9 cellular contexts compared by ENCODE assay signal in genomic region chr4:75512336-75513211, GRCh38.
A peak's percentile ranks its signal among the peaks of the same experiment; 100 is the strongest.
DNase-seq lines count a peak whose midpoint lies in the region; ATAC-seq lines count a peak whose summit lies in the region.
"Had no signal": no experiment of that assay in that cellular context is flagged by ENCODE, and none has a peak within 500 bp of the region (broad histone marks: within the 10 kb centered on the region; RNA-seq: fewer than 3 reads in every experiment).

No MANE protein-coding gene starts in this region.

- ATAC-seq in GM21786 (IDR thresholded peaks at IDR 0.05; ENCODE audit: unreplicated experiment) (peak; percentile 13), HG03135 (IDR thresholded peaks at IDR 0.05; ENCODE audit: unreplicated experiment) (no peak), HG03196 (IDR thresholded peaks at IDR 0.05; ENCODE audit: unreplicated experiment) (no peak)
- ATAC-seq: mucosa of descending colon had no signal

- DNase-seq in ACHN, result peak; percentile 70
- DNase-seq in SW 1271 (lab: John Stamatoyannopoulos, UW), result peak; percentile 17 to 51
- peak; percentile 7 for DNase-seq in globus pallidus (ENCODE audit: low spot score)
- DNase-seq in superior temporal gyrus (ENCODE audit: extremely low spot score), result peak; percentile 44
- DNase-seq in NCI-H2029 treated with DMSO at 0.1 percent for 48 hours (lab: John Stamatoyannopoulos, UW), result no peak

- in situ Hi-C loops in ACHN (cut with HindIII; ENCODE audit: low pct_ligation_motif_present, low pct_unique_long_range_greater_than_20kb, low sequenced_read_pairs), result no loop called here
